In the genomic region with DNA sequence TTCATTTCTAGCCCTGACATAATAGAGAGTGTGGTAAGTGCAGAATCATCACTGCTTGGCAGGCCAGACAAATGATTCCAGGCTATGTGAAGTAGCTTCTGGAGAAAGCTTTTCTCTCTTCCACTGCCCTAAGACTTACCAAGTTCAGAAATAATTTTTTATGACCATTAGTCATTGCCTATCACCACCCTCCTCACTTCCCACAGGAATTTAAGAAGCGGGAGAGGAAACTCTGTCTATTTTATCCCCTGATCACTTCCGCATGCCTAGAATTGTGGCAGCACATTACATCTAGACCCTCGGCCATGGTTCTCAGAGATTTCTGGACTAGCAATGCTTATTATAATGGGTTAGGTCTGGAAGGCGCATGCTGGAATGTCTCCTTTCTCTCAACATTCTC, we compare ENCODE assay signal across 1 cellular context.
TF ChIP-seq lines count a peak whose summit lies in the region.

No MANE protein-coding gene starts in this region.

TF ChIP-seq in IMR-90, 13 proteins besides CTCF, POLR2A, EP300 and RAD21 (continued from another document):
- TF ChIP-seq, protein P1, sequence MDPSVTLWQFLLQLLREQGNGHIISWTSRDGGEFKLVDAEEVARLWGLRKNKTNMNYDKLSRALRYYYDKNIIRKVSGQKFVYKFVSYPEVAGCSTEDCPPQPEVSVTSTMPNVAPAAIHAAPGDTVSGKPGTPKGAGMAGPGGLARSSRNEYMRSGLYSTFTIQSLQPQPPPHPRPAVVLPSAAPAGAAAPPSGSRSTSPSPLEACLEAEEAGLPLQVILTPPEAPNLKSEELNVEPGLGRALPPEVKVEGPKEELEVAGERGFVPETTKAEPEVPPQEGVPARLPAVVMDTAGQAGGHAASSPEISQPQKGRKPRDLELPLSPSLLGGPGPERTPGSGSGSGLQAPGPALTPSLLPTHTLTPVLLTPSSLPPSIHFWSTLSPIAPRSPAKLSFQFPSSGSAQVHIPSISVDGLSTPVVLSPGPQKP (IDR thresholded peaks at IDR 0.05; ENCODE audit: borderline replicate concordance, low read depth, low read length) = no peak
- TF ChIP-seq SMC3 (IDR thresholded peaks at IDR 0.05; ENCODE audit: low read depth, low read length) (no peak), MXI1 (IDR thresholded peaks at IDR 0.05; ENCODE audit: borderline replicate concordance, low read depth, low read length) (no peak), CHD1 (IDR thresholded peaks at IDR 0.05; ENCODE audit: low read depth, low read length) (no peak), MAZ (IDR thresholded peaks at IDR 0.05; ENCODE audit: borderline replicate concordance, low read depth, low read length) (no peak)
- TF ChIP-seq, protein P2, sequence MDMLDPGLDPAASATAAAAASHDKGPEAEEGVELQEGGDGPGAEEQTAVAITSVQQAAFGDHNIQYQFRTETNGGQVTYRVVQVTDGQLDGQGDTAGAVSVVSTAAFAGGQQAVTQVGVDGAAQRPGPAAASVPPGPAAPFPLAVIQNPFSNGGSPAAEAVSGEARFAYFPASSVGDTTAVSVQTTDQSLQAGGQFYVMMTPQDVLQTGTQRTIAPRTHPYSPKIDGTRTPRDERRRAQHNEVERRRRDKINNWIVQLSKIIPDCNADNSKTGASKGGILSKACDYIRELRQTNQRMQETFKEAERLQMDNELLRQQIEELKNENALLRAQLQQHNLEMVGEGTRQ (IDR thresholded peaks at IDR 0.05; ENCODE audit: low read depth, low read length) = no peak
